Comparison of ENCODE assay signal across 8 cellular contexts in genomic region chr22:38732251-38732815, GRCh38. TPM values are rescaled to one million over a fixed set of nuclear protein-coding genes. Genes with fewer than 3 reads are reported as not detected.
DNase-seq lines count a peak whose midpoint lies in the region; ATAC-seq and TF ChIP-seq lines count a peak whose summit lies in the region.

No MANE protein-coding gene starts in this region.

- DNase-seq in CD8-positive, alpha-beta memory T cell, result no peak
- DNase-seq in NCI-H2171 (lab: John Stamatoyannopoulos, UW) (peak; percentile 23), esophagus squamous epithelium (lab: John Stamatoyannopoulos, UW) (no peak), 8988T (no peak), RPMI8226 (no peak)

- no peaks in the 10 kb centered on the region for H3K9me3 Mint-ChIP-seq in CD8-positive, alpha-beta memory T cell

- POLR2A ChIA-PET in CD8-positive, alpha-beta memory T cell (lab: Charles Lee), result interaction anchor here (0.5 to 13.9 kb wide), 8 partner anchors 8 to 393 kb away, joined by 3 to 275 read pairs (median 6); partner anchors contain the start of genes GTPBP1, SUN2 and TOMM22

- H3K4me1 ChIP-seq in CD8-positive, alpha-beta memory T cell (ENCODE audit: insufficient read depth, low read length), result peaks cover 10% of the 10 kb centered on the region
- H3K4me1 ChIP-seq in esophagus squamous epithelium (peaks cover 21 to 54% (median 27%) of the 10 kb centered on the region in 3 donors), rectal smooth muscle tissue (ENCODE audit: control insufficient read depth, insufficient read depth, low read length) (peaks cover 23% of the 10 kb centered on the region)

- peaks cover 0 to 9% of the 10 kb centered on the region in 2 donors for H3K27me3 Mint-ChIP-seq in CD8-positive, alpha-beta memory T cell

- H3K9ac ChIP-seq in rectal smooth muscle tissue (ENCODE audit: low read length), result no peak overlapping the region

- no peak for TF ChIP-seq CTCF in esophagus squamous epithelium (IDR thresholded peaks at IDR 0.05)

- no peak overlapping the region for H3K4me3 ChIP-seq in CD8-positive, alpha-beta memory T cell (ENCODE audit: low read length)
- H3K4me3 ChIP-seq in esophagus squamous epithelium (no peak overlapping the region), rectal smooth muscle tissue (ENCODE audit: low read length) (no peak overlapping the region)

- no peaks in the 10 kb centered on the region for H3K9me3 ChIP-seq in CD8-positive, alpha-beta memory T cell (ENCODE audit: low read length)
- no peaks in the 10 kb centered on the region for H3K9me3 ChIP-seq in esophagus squamous epithelium

- peaks cover 33 to 71% (median 34%) of the 10 kb centered on the region in 3 donors for H3K4me1 Mint-ChIP-seq in CD8-positive, alpha-beta memory T cell

- H3K36me3 ChIP-seq in CD8-positive, alpha-beta memory T cell (ENCODE audit: insufficient read depth, low read length), result peaks cover 57% of the 10 kb centered on the region
- H3K36me3 ChIP-seq in esophagus squamous epithelium (peaks cover 60 to 88% (median 68%) of the 10 kb centered on the region in 3 donors), rectal smooth muscle tissue (ENCODE audit: control insufficient read depth, insufficient read depth, low read length) (peaks cover 46% of the 10 kb centered on the region)

- intact Hi-C loops in esophagus squamous epithelium (cut with DNase I), result no loop called here

- CTCF ChIA-PET in CD8-positive, alpha-beta memory T cell (lab: Charles Lee), result interaction anchor here (1.1 to 7.6 kb wide), 8 partner anchors 9 to 111 kb away, joined by 3 to 83 read pairs (median 22); partner anchors contain the start of genes SUN2 and TOMM22

- no peaks in the 10 kb centered on the region for H3K27me3 ChIP-seq in CD8-positive, alpha-beta memory T cell (ENCODE audit: insufficient read depth, low read length, poor library complexity, severe bottlenecking)
- no peaks in the 10 kb centered on the region for H3K27me3 ChIP-seq in esophagus squamous epithelium
- H3K27me3 ChIP-seq in rectal smooth muscle tissue (ENCODE audit: control insufficient read depth, insufficient read depth, low read length), result no peaks in the 10 kb centered on the region

- ATAC-seq in GM18519 (IDR thresholded peaks at IDR 0.05; ENCODE audit: low FRiP score, unreplicated experiment) (no peak), HG02884 (IDR thresholded peaks at IDR 0.05; ENCODE audit: unreplicated experiment) (no peak)

- H3K27ac ChIP-seq in CD8-positive, alpha-beta memory T cell (ENCODE audit: low read depth, low read length), result no peak overlapping the region
- peak overlapping the region in 3 of 4 donors; percentile 75 to 83 (median 82) for H3K27ac ChIP-seq in esophagus squamous epithelium
- peak overlapping the region; percentile 38 for H3K27ac ChIP-seq in rectal smooth muscle tissue (ENCODE audit: low read depth, low read length)

- H3K4me3 Mint-ChIP-seq in CD8-positive, alpha-beta memory T cell, result peak overlapping the region in 2 of 7 donors; percentile 40 to 78

- no peak for TF ChIP-seq POLR2A in esophagus squamous epithelium (IDR thresholded peaks at IDR 0.05)

- H3K36me3 Mint-ChIP-seq in CD8-positive, alpha-beta memory T cell, result peaks cover 4 to 94% (median 14%) of the 10 kb centered on the region in 3 donors

- H3K27ac Mint-ChIP-seq in CD8-positive, alpha-beta memory T cell, result peak overlapping the region in 6 of 8 donors; percentile 11 to 89 (median 50)

- 51 to 64% methylated on average over 5 to 10 of the region's 13 CpGs for WGBS in esophagus squamous epithelium, 2 donors

RNA-seq across cellular contexts. Expression of gene SUN2, which starts 23.5 kb away (rescaled TPM):
- total RNA-seq in CD8-positive, alpha-beta memory T cell, result 100 to 1,000 TPM; 168 to 185 TPM
- polyA plus RNA-seq in CD8-positive, alpha-beta memory T cell, result 753 TPM
- 100 to 1,000 TPM in 3 of 4 donors, 10 to 100 TPM in 1; 94.2 to 307 (median 191) TPM for total RNA-seq in esophagus squamous epithelium

RNA-seq across cellular contexts. Expression of gene GTPBP1, which starts 26.6 kb away (rescaled TPM):
- total RNA-seq in CD8-positive, alpha-beta memory T cell, result 10 to 100 TPM; 62.7 to 63.7 TPM
- 28.2 TPM for polyA plus RNA-seq in CD8-positive, alpha-beta memory T cell
- total RNA-seq in esophagus squamous epithelium, result 10 to 100 TPM; 15.3 to 37.4 (median 32.0) TPM

RNA-seq across cellular contexts. Expression of gene JOSD1, which starts 31.6 kb away (rescaled TPM):
- total RNA-seq in CD8-positive, alpha-beta memory T cell, result 10 to 100 TPM; 86.0 to 96.4 TPM
- polyA plus RNA-seq in CD8-positive, alpha-beta memory T cell, result 9.3 TPM
- 10 to 100 TPM; 27.8 to 48.8 (median 33.1) TPM for total RNA-seq in esophagus squamous epithelium

RNA-seq across cellular contexts. Expression of gene TOMM22, which starts 50.6 kb away (rescaled TPM):
- total RNA-seq in CD8-positive, alpha-beta memory T cell, result 100 to 1,000 TPM; 207 to 210 TPM
- polyA plus RNA-seq in CD8-positive, alpha-beta memory T cell, result 61.4 TPM
- 10 to 100 TPM; 23.4 to 73.7 (median 57.2) TPM for total RNA-seq in esophagus squamous epithelium
